Comparison of ENCODE assay signal across 8 cellular contexts in the genomic region with DNA sequence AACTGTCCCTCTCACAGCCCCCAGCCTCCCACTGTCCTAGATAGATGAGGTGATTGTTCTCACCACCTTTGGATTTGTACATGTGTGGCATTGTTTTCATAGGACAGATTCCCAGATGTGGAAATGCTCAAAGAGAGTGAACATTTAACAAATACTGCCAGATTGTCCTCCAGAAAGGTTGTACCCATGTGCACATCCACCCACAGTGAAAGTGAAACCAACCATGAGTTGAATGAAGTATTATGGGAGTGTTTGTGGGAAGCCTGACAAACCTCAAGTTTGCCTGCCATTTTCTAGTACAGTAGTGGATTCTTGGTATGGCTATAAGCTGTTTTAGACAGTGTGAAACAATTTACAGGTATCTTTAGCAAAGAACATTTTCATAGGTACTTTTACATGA. TPM values are rescaled to one million over a fixed set of nuclear protein-coding genes. Genes with fewer than 3 reads are reported as not detected.
DNase-seq lines count a peak whose midpoint lies in the region; ATAC-seq and TF ChIP-seq lines count a peak whose summit lies in the region.
"Had no signal": no experiment of that assay in that cellular context is flagged by ENCODE, and none has a peak within 500 bp of the region (broad histone marks: within the 10 kb centered on the region; RNA-seq: fewer than 3 reads in every experiment).

No MANE protein-coding gene starts in this region.

- ATAC-seq in GM19395 (IDR thresholded peaks at IDR 0.05; ENCODE audit: unreplicated experiment) = peak; percentile 65
- peak; percentile 65 for ATAC-seq in HG03469 (IDR thresholded peaks at IDR 0.05; ENCODE audit: unreplicated experiment)
- peak; percentile 80 for ATAC-seq in activated naive CD8-positive, alpha-beta T cell treated with anti-CD3 and anti-CD28 coated beads, Interleukin-2, amount 10 ng/mL, durations not matched to agents 7 days and 5 days (ENCODE audit: low read depth)
- peak; percentile 62 to 71 (median 64) for ATAC-seq in natural killer cell
- ATAC-seq in HG02678 (IDR thresholded peaks at IDR 0.05; ENCODE audit: unreplicated experiment) = no peak
- ATAC-seq in GM19023 (IDR thresholded peaks at IDR 0.05; ENCODE audit: unreplicated experiment) = no peak

- DNase-seq in activated naive CD8-positive, alpha-beta T cell treated with anti-CD3 and anti-CD28 coated beads, Interleukin-2, amount 10 ng/mL, durations not matched to agents 7 days and 5 days = no peak
- DNase-seq in natural killer cell (no peak), SKM-1 treated with dmso at 0.1 percent for 144 hours (lab: John Stamatoyannopoulos, UW; ENCODE audit: unreplicated experiment) (no peak)
- DNase-seq: gastrocnemius medialis had no signal

- no peak for TF ChIP-seq CTCF in natural killer cell (IDR thresholded peaks at IDR 0.05)

- no peaks in the 10 kb centered on the region for H3K27me3 Mint-ChIP-seq in activated naive CD8-positive, alpha-beta T cell treated with anti-CD3 and anti-CD28 coated beads, Interleukin-2, amount 10 ng/mL, durations not matched to agents 7 days and 5 days
- no peaks in the 10 kb centered on the region for H3K27me3 Mint-ChIP-seq in natural killer cell (ENCODE audit: low read depth in 2 of 2)

- intact Hi-C loops in natural killer cell (cut with micrococcal nuclease) = no loop called here

- H3K9me3 Mint-ChIP-seq in activated naive CD8-positive, alpha-beta T cell treated with anti-CD3 and anti-CD28 coated beads, Interleukin-2, amount 10 ng/mL, durations not matched to agents 7 days and 5 days = peaks cover 1% of the 10 kb centered on the region
- no peaks in the 10 kb centered on the region for H3K9me3 Mint-ChIP-seq in natural killer cell

- H3K4me3 Mint-ChIP-seq in activated naive CD8-positive, alpha-beta T cell treated with anti-CD3 and anti-CD28 coated beads, Interleukin-2, amount 10 ng/mL, durations not matched to agents 7 days and 5 days = peak overlapping the region; percentile 73
- peak overlapping the region; percentile 86 for H3K4me3 Mint-ChIP-seq in natural killer cell

- POLR2A ChIA-PET in activated naive CD8-positive, alpha-beta T cell treated with anti-CD3 and anti-CD28 coated beads, Interleukin-2, amount 10 ng/mL, durations not matched to agents 7 days and 5 days (lab: Charles Lee) = no interaction called here

- peaks cover 31% of the 10 kb centered on the region for H3K4me1 Mint-ChIP-seq in activated naive CD8-positive, alpha-beta T cell treated with anti-CD3 and anti-CD28 coated beads, Interleukin-2, amount 10 ng/mL, durations not matched to agents 7 days and 5 days
- peaks cover 29 to 30% of the 10 kb centered on the region in 2 donors for H3K4me1 Mint-ChIP-seq in natural killer cell

- H3K27ac Mint-ChIP-seq in activated naive CD8-positive, alpha-beta T cell treated with anti-CD3 and anti-CD28 coated beads, Interleukin-2, amount 10 ng/mL, durations not matched to agents 7 days and 5 days = peak overlapping the region; percentile 88
- H3K27ac Mint-ChIP-seq in natural killer cell = peak overlapping the region; percentile 71 to 82

- H3K36me3 Mint-ChIP-seq in activated naive CD8-positive, alpha-beta T cell treated with anti-CD3 and anti-CD28 coated beads, Interleukin-2, amount 10 ng/mL, durations not matched to agents 7 days and 5 days = no peaks in the 10 kb centered on the region
- no peaks in the 10 kb centered on the region for H3K36me3 Mint-ChIP-seq in natural killer cell

RNA-seq across cellular contexts. Expression of a gene that starts 42.7 kb away (rescaled TPM):
- 10 to 100 TPM; 14.7 to 18.9 TPM for total RNA-seq in activated naive CD8-positive, alpha-beta T cell treated with anti-CD3 and anti-CD28 coated beads, Interleukin-2, amount 10 ng/mL, durations not matched to agents 7 days and 5 days
- total RNA-seq in natural killer cell = 1 to 10 TPM; 4.5 to 9.0 (median 4.6) TPM

Comparison
In these comparisons a context has a peak if more than half of its experiments do, and no peak if none do; other contexts are left out.
1. ATAC-seq: peak in GM19395 (single experiment), HG03469 (single experiment), activated naive CD8-positive, alpha-beta T cell treated with anti-CD3 and anti-CD28 coated beads, Interleukin-2, amount 10 ng/mL, durations not matched to agents 7 days and 5 days (single experiment) and natural killer cell (3 of 3); none in HG02678 (single experiment) and GM19023 (single experiment).